Comparison of ENCODE assay signal across 22 cellular contexts in genomic region chr2:127945281-127945680, GRCh38.
"Had no signal": no experiment of that assay in that cellular context is flagged by ENCODE, and none has a peak within 500 bp of the region (broad histone marks: within the 10 kb centered on the region; RNA-seq: fewer than 3 reads in every experiment).

No MANE protein-coding gene starts in this region.

- H3K9me3 Mint-ChIP-seq: dendritic cell treated with granulocyte-macrophage colony-stimulating factor and Interleukin-4, amounts not matched to agents 40 ng/mL and 50 ng/mL, for 4 days; naive thymus-derived CD4-positive, alpha-beta T cell had no signal

- ATAC-seq: esophagus mucosa; gastrocnemius medialis; heart right ventricle; left cardiac atrium; left lung; left ventricle myocardium superior; lower lobe of right lung; naive thymus-derived CD4-positive, alpha-beta T cell had no signal

- H3K27me3 Mint-ChIP-seq: dendritic cell treated with granulocyte-macrophage colony-stimulating factor and Interleukin-4, amounts not matched to agents 40 ng/mL and 50 ng/mL, for 4 days; naive thymus-derived CD4-positive, alpha-beta T cell had no signal

- H3K27ac Mint-ChIP-seq: dendritic cell treated with granulocyte-macrophage colony-stimulating factor and Interleukin-4, amounts not matched to agents 40 ng/mL and 50 ng/mL, for 4 days had no signal

- H3K4me3 Mint-ChIP-seq: dendritic cell treated with granulocyte-macrophage colony-stimulating factor and Interleukin-4, amounts not matched to agents 40 ng/mL and 50 ng/mL, for 4 days; naive thymus-derived CD4-positive, alpha-beta T cell had no signal

- DNase-seq: colonic mucosa; cortex of kidney; dorsolateral prefrontal cortex; effector CD4-positive, alpha-beta T cell; effector memory CD4-positive, alpha-beta T cell; erythroblast; esophagus squamous epithelium; foreskin fibroblast; foreskin melanocyte; gastrocnemius medialis; glutamatergic neuron; heart right ventricle; hippocampal formation; left cardiac atrium; left lung; left ventricle myocardium superior; lower lobe of right lung; mesendoderm; midbrain; naive thymus-derived CD4-positive, alpha-beta T cell had no signal
